In the genomic region with DNA sequence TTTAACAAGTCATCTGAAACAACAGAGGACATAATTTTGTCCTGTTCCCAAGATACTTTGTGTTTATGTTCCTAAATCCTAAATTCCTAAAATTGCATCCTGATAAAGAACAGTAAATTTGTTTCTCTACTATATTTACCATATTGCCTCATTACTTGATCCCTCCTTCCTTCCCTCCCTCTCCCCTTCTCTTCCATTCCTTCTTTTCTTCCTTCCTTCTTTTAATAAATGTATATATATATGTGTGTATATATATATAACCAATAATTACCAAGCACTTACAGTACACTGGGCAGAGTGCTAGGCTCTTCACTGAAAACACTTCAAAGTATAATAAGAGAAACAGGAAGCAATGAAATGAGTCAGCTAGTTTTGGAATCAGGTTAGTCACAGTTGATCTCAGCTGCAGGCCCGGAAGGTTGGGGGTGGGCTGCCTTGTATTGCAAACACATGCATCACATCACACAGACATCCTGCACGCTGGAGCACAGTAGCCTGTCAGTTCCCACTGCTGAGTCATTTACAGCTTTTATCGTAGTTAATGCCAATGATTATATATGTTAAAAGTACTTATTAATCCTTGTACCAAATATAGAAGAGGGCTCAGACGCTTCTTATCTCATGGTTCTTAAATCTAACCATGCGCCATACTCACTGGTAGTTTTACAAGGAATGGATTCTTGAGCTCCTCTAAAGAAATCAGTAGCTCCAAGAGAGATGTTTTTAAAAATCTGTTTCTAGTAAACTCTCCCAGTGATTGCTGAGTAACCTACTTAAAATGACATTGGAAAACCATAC, we compare ENCODE assay signal across 8 cellular contexts.
DNase-seq lines count a peak whose midpoint lies in the region; ATAC-seq, FAIRE-seq and TF ChIP-seq lines count a peak whose summit lies in the region.

No MANE protein-coding gene starts in this region.

- H3K4me1 ChIP-seq in keratinocyte (ENCODE audit: control insufficient read depth, extremely low read depth, insufficient read depth, low read length): peaks cover 44% of the 10 kb centered on the region

- H3K9me3 ChIP-seq in keratinocyte (ENCODE audit: control insufficient read depth, low read depth, low read length): no peaks in the 10 kb centered on the region

- H2AFZ ChIP-seq in keratinocyte (ENCODE audit: control insufficient read depth, low read length): peak overlapping the region; percentile 75

- no peaks in the 10 kb centered on the region for H3K9me1 ChIP-seq in keratinocyte (ENCODE audit: control insufficient read depth, extremely low read depth, insufficient read depth, low read length)

- H3K4me3 Mint-ChIP-seq in activated naive CD4-positive, alpha-beta T cell treated with anti-CD3 and anti-CD28 coated beads, Interleukin-2, amount 10 ng/mL, durations not matched to agents 7 days and 5 days: no peak overlapping the region

- peak overlapping the region; percentile 90 for H3K27ac ChIP-seq in keratinocyte (ENCODE audit: control insufficient read depth, insufficient read depth, low read length)

- no peak for FAIRE-seq in HTR-8/SVneo (lab: Jason Lieb, UNC)
- peak; percentile 96 for FAIRE-seq in RCC 7860 (lab: Jason Lieb, UNC)
- FAIRE-seq in keratinocyte (lab: Jason Lieb, UNC): peak; percentile 90

- H3K27me3 Mint-ChIP-seq in activated naive CD4-positive, alpha-beta T cell treated with anti-CD3 and anti-CD28 coated beads, Interleukin-2, amount 10 ng/mL, durations not matched to agents 7 days and 5 days: no peaks in the 10 kb centered on the region

- H3K36me3 Mint-ChIP-seq in activated naive CD4-positive, alpha-beta T cell treated with anti-CD3 and anti-CD28 coated beads, Interleukin-2, amount 10 ng/mL, durations not matched to agents 7 days and 5 days: no peaks in the 10 kb centered on the region

- peak overlapping the region; percentile 54 for H3K9ac ChIP-seq in keratinocyte (ENCODE audit: control insufficient read depth, extremely low read depth, insufficient read depth, low read length)

- H3K4me3 ChIP-seq in keratinocyte (ENCODE audit: control insufficient read depth in 2 of 3, extremely low read depth in 1 of 3, insufficient read depth in 2 of 3, low read depth in 1 of 3, low read length in 3 of 3): peak overlapping the region in 2 of 3 experiments; percentile 43 to 57

- peak overlapping the region; percentile 81 for H3K4me2 ChIP-seq in keratinocyte (ENCODE audit: control insufficient read depth, extremely low read depth, insufficient read depth, low read depth, low read length)

- DNase-seq in GM04503 (ENCODE audit: low read depth): peak; percentile 59
- DNase-seq in HTR-8/SVneo (ENCODE audit: insufficient read length, low spot score): peak; percentile 21
- peak; percentile 96 for DNase-seq in RCC 7860 (ENCODE audit: low spot score)
- peak; percentile 59 for DNase-seq in activated naive CD4-positive, alpha-beta T cell treated with anti-CD3 and anti-CD28 coated beads, Interleukin-2, amount 10 ng/mL, durations not matched to agents 7 days and 5 days
- DNase-seq in keratinocyte (ENCODE audit: low read depth, low spot score): peak; percentile 87
- peak; percentile 16 to 57 for DNase-seq in stimulated activated CD8-positive, alpha-beta memory T cell treated with anti-CD3 and anti-CD28 coated beads, Interleukin-7, amount 100 ng/mL, for 48 hours (ENCODE audit: extremely low read depth in 1 of 2, low read depth in 1 of 2)
- DNase-seq in Right ventricle myocardium inferior (ENCODE audit: missing footprints): no peak

- H4K20me1 ChIP-seq in keratinocyte (ENCODE audit: control insufficient read depth, extremely low read depth, insufficient read depth, low read length): no peaks in the 10 kb centered on the region

- no peak overlapping the region for H3K27ac Mint-ChIP-seq in activated naive CD4-positive, alpha-beta T cell treated with anti-CD3 and anti-CD28 coated beads, Interleukin-2, amount 10 ng/mL, durations not matched to agents 7 days and 5 days

- H3K27me3 ChIP-seq in keratinocyte (ENCODE audit: control insufficient read depth, extremely low read depth, insufficient read depth, low read length): no peaks in the 10 kb centered on the region

- CTCF ChIA-PET in activated naive CD4-positive, alpha-beta T cell treated with anti-CD3 and anti-CD28 coated beads, Interleukin-2, amount 10 ng/mL, durations not matched to agents 7 days and 5 days (lab: Charles Lee): no interaction called here

- intact Hi-C loops in Right ventricle myocardium inferior (cut with DNase I): no loop called here

- H3K79me2 ChIP-seq in keratinocyte (ENCODE audit: control insufficient read depth, insufficient read depth, low read length): no peaks in the 10 kb centered on the region

- TF ChIP-seq CTCF in keratinocyte (optimal IDR thresholded peaks at IDR 0.05 in 1 of 3, IDR thresholded peaks at IDR 0.05 in 1 of 3, conservative IDR thresholded peaks at IDR 0.05 in 1 of 3; ENCODE audit: extremely low read depth in 1 of 3, insufficient read depth in 2 of 3, low read length in 3 of 3): no peak

- H3K9me3 Mint-ChIP-seq in activated naive CD4-positive, alpha-beta T cell treated with anti-CD3 and anti-CD28 coated beads, Interleukin-2, amount 10 ng/mL, durations not matched to agents 7 days and 5 days: peaks cover 3% of the 10 kb centered on the region

- peak; percentile 92 for ATAC-seq in GM21528 (IDR thresholded peaks at IDR 0.05; ENCODE audit: low FRiP score, unreplicated experiment)
- no peak for ATAC-seq in Right ventricle myocardium inferior

- no peaks in the 10 kb centered on the region for H3K36me3 ChIP-seq in keratinocyte (ENCODE audit: control insufficient read depth in 2 of 2, extremely low read depth in 1 of 2, insufficient read depth in 2 of 2, low read length in 2 of 2)

- peaks cover 4% of the 10 kb centered on the region for H3K4me1 Mint-ChIP-seq in activated naive CD4-positive, alpha-beta T cell treated with anti-CD3 and anti-CD28 coated beads, Interleukin-2, amount 10 ng/mL, durations not matched to agents 7 days and 5 days

- dilution Hi-C loops in keratinocyte (cut with MboI; ENCODE audit: extremely low pct_ligation_motif_present, low sequenced_read_pairs): no loop called here
